18 cellular contexts compared by ENCODE assay signal in genomic region chr5:178774866-178775539, GRCh38. TPM values are rescaled to one million over a fixed set of nuclear protein-coding genes. Genes with fewer than 3 reads are reported as not detected.
A peak's percentile ranks its signal among the peaks of the same experiment; 100 is the strongest.
DNase-seq lines count a peak whose midpoint lies in the region; ATAC-seq, FAIRE-seq and TF ChIP-seq lines count a peak whose summit lies in the region.
"Had no signal": no experiment of that assay in that cellular context is flagged by ENCODE, and none has a peak within 500 bp of the region (broad histone marks: within the 10 kb centered on the region; RNA-seq: fewer than 3 reads in every experiment).

No MANE protein-coding gene starts in this region.

- H3K27ac ChIP-seq in BLaER1 treated with 17β-estradiol and CSF1 and Interleukin-3, amounts not matched to agents 10 nM and 100 nM: peak overlapping the region in 8 of 11 experiments; percentile 90 to 99 (median 98); a peak in 16 of 22 replicates

- H3K9ac ChIP-seq in BLaER1 treated with 17β-estradiol and CSF1 and Interleukin-3, amounts not matched to agents 10 nM and 100 nM: peak overlapping the region in 5 of 11 experiments; percentile 80 to 88 (median 86); a peak in 5 of 22 replicates

- H3K4me1 Mint-ChIP-seq in nephron progenitor cell: peaks cover 7% of the 10 kb centered on the region
- H3K4me1 Mint-ChIP-seq in stimulated activated effector memory CD8-positive, alpha-beta T cell treated with anti-CD3 and anti-CD28 coated beads, Interleukin-12 subunit alpha, Interleukin-12 subunit beta, amount 100 ng/mL, for 72 hours: no peaks in the 10 kb centered on the region
- H3K4me1 Mint-ChIP-seq in effector memory CD8-positive, alpha-beta T cell (ENCODE audit: low read depth in 2 of 2): no peaks in the 10 kb centered on the region
- H3K4me1 Mint-ChIP-seq: B cell, GM23338, IgD-negative memory B cell had no signal

- peak overlapping the region; percentile 61 for H3K27ac Mint-ChIP-seq in nephron progenitor cell
- H3K27ac Mint-ChIP-seq in stimulated activated effector memory CD8-positive, alpha-beta T cell treated with anti-CD3 and anti-CD28 coated beads, Interleukin-12 subunit alpha, Interleukin-12 subunit beta, amount 100 ng/mL, for 72 hours: no peak overlapping the region
- no peak overlapping the region for H3K27ac Mint-ChIP-seq in effector memory CD8-positive, alpha-beta T cell
- H3K27ac Mint-ChIP-seq: B cell; CD8-positive, alpha-beta T cell; GM23338 had no signal

- TF ChIP-seq POLR2A in GM12892 (IDR thresholded peaks at IDR 0.05; ENCODE audit: low read depth, low read length): no peak

- TF ChIP-seq CTCF in nephron progenitor cell (IDR thresholded peaks at IDR 0.05): no peak

- ATAC-seq in esophagus mucosa: peak; percentile 21
- peak; percentile 38 for ATAC-seq in stimulated activated effector memory CD8-positive, alpha-beta T cell treated with anti-CD3 and anti-CD28 coated beads, Interleukin-12 subunit alpha, Interleukin-12 subunit beta, amount 100 ng/mL, for 72 hours
- ATAC-seq in effector memory CD8-positive, alpha-beta T cell (replicated peaks): no peak
- no peak for ATAC-seq in GM21528 (IDR thresholded peaks at IDR 0.05; ENCODE audit: low FRiP score, unreplicated experiment)
- ATAC-seq: CD8-positive, alpha-beta T cell; GM23338 had no signal

- H3K9me3 ChIP-seq in BLaER1 treated with 17β-estradiol and CSF1 and Interleukin-3, amounts not matched to agents 10 nM and 100 nM (replicated peaks in 1 of 11): peaks cover 0 to 33% (median 0%) of the 10 kb centered on the region in 11 experiments; a peak in 7 of 22 replicates

- no peaks in the 10 kb centered on the region for H3K36me3 ChIP-seq in BLaER1 treated with 17β-estradiol and CSF1 and Interleukin-3, amounts not matched to agents 10 nM and 100 nM

- H3K27me3 ChIP-seq in BLaER1 treated with 17β-estradiol and CSF1 and Interleukin-3, amounts not matched to agents 10 nM and 100 nM: no peaks in the 10 kb centered on the region

- DNase-seq in nephron progenitor cell (no peak), GM12892 (ENCODE audit: insufficient read length) (no peak)
- no peak for DNase-seq in stimulated activated effector memory CD8-positive, alpha-beta T cell treated with anti-CD3 and anti-CD28 coated beads, Interleukin-12 subunit alpha, Interleukin-12 subunit beta, amount 100 ng/mL, for 72 hours (ENCODE audit: low spot score in 2 of 2)
- DNase-seq in stimulated activated naive CD4-positive, alpha-beta T cell treated with Interleukin-2 at 50 U/mL for 16 hours (lab: John Stamatoyannopoulos, UW): no peak
- DNase-seq in effector memory CD8-positive, alpha-beta T cell: no peak
- DNase-seq: ACHN; CD8-positive, alpha-beta T cell; COR-L47; DMS53; GF-D8; H7 had no signal

- peak overlapping the region in 10 of 11 experiments; percentile 38 to 86 (median 82); a peak in 18 of 22 replicates for H3K4me2 ChIP-seq in BLaER1 treated with 17β-estradiol and CSF1 and Interleukin-3, amounts not matched to agents 10 nM and 100 nM
- H3K4me2 ChIP-seq: GM23338 had no signal

- H3K36me3 Mint-ChIP-seq in nephron progenitor cell (ENCODE audit: low read depth): peaks cover 5% of the 10 kb centered on the region
- H3K36me3 Mint-ChIP-seq in stimulated activated effector memory CD8-positive, alpha-beta T cell treated with anti-CD3 and anti-CD28 coated beads, Interleukin-12 subunit alpha, Interleukin-12 subunit beta, amount 100 ng/mL, for 72 hours: no peaks in the 10 kb centered on the region
- no peaks in the 10 kb centered on the region for H3K36me3 Mint-ChIP-seq in effector memory CD8-positive, alpha-beta T cell (ENCODE audit: insufficient read depth)
- H3K36me3 Mint-ChIP-seq: CD14-positive monocyte; CD8-positive, alpha-beta T cell; IgD-negative memory B cell had no signal

- no peak overlapping the region for H3K4me3 ChIP-seq in BLaER1 treated with 17β-estradiol and CSF1 and Interleukin-3, amounts not matched to agents 10 nM and 100 nM
- H3K4me3 ChIP-seq: GM23338 had no signal

- H3K4me1 ChIP-seq in BLaER1 treated with 17β-estradiol and CSF1 and Interleukin-3, amounts not matched to agents 10 nM and 100 nM: peaks cover 45 to 70% (median 60%) of the 10 kb centered on the region in 10 experiments

- peaks cover 7% of the 10 kb centered on the region for H3K27me3 Mint-ChIP-seq in nephron progenitor cell (ENCODE audit: low read depth, poor library complexity)
- peaks cover 0 to 31% of the 10 kb centered on the region in 2 donors for H3K27me3 Mint-ChIP-seq in effector memory CD8-positive, alpha-beta T cell

- H4K20me1 ChIP-seq in BLaER1 treated with 17β-estradiol and CSF1 and Interleukin-3, amounts not matched to agents 10 nM and 100 nM: no peaks in the 10 kb centered on the region

- peaks cover 42% of the 10 kb centered on the region for H3K9me3 Mint-ChIP-seq in nephron progenitor cell
- H3K9me3 Mint-ChIP-seq in stimulated activated effector memory CD8-positive, alpha-beta T cell treated with anti-CD3 and anti-CD28 coated beads, Interleukin-12 subunit alpha, Interleukin-12 subunit beta, amount 100 ng/mL, for 72 hours: no peaks in the 10 kb centered on the region
- peaks cover 0 to 2% of the 10 kb centered on the region in 2 donors for H3K9me3 Mint-ChIP-seq in effector memory CD8-positive, alpha-beta T cell
- H3K9me3 Mint-ChIP-seq: CD8-positive, alpha-beta T cell had no signal

- H3K4me3 Mint-ChIP-seq in nephron progenitor cell: no peak overlapping the region
- no peak overlapping the region for H3K4me3 Mint-ChIP-seq in stimulated activated effector memory CD8-positive, alpha-beta T cell treated with anti-CD3 and anti-CD28 coated beads, Interleukin-12 subunit alpha, Interleukin-12 subunit beta, amount 100 ng/mL, for 72 hours
- H3K4me3 Mint-ChIP-seq in effector memory CD8-positive, alpha-beta T cell: no peak overlapping the region
- H3K4me3 Mint-ChIP-seq: B cell; CD14-positive monocyte; CD8-positive, alpha-beta T cell; GM23338; IgD-negative memory B cell had no signal

- no peak for FAIRE-seq in GM12892 (lab: Jason Lieb, UNC)

RNA-seq across cellular contexts. Expression of gene ZNF354A, which starts 44.5 kb away (rescaled TPM):
- 5.6 TPM for total RNA-seq in esophagus mucosa
- 7.1 TPM for polyA plus RNA-seq in GM12892 (2012; ENCODE audit: missing spikeins)

Comparison
In these comparisons a context has a peak if more than half of its experiments do, and no peak if none do; other contexts are left out.
1. ATAC-seq: peak in esophagus mucosa (single experiment) and stimulated activated effector memory CD8-positive, alpha-beta T cell treated with anti-CD3 and anti-CD28 coated beads, Interleukin-12 subunit alpha, Interleukin-12 subunit beta, amount 100 ng/mL, for 72 hours (single experiment); none in effector memory CD8-positive, alpha-beta T cell (single experiment) and GM21528 (single experiment).